In genomic region chr1:239997515-239998311, GRCh38 we compare ENCODE assay signal across 9 cellular contexts.
DNase-seq lines count a peak whose midpoint lies in the region; ATAC-seq and TF ChIP-seq lines count a peak whose summit lies in the region.
"Had no signal": no experiment of that assay in that cellular context is flagged by ENCODE, and none has a peak within 500 bp of the region (broad histone marks: within the 10 kb centered on the region; RNA-seq: fewer than 3 reads in every experiment).

No MANE protein-coding gene starts in this region.

- H3K9ac ChIP-seq in mammary epithelial cell (ENCODE audit: insufficient read depth, low read length): no peak overlapping the region
- no peak overlapping the region for H3K9ac ChIP-seq in mucosa of rectum (ENCODE audit: low read depth in 1 of 2, low read length in 2 of 2)

- no peaks in the 10 kb centered on the region for H3K79me2 ChIP-seq in mammary epithelial cell (ENCODE audit: insufficient read depth, low read length)

- DNase-seq in AG08396 (ENCODE audit: low spot score) (peak; percentile 28), HEK293T (ENCODE audit: extremely low spot score) (peak; percentile 78), mammary epithelial cell (no peak), RKO (ENCODE audit: low spot score) (no peak), SHP77 treated with DMSO at 0.1 percent for 48 hours (lab: John Stamatoyannopoulos, UW) (no peak), glomerular visceral epithelial cell (ENCODE audit: extremely low spot score) (no peak)
- DNase-seq: activated effector memory CD4-positive, alpha-beta T cell treated with anti-CD3 and anti-CD28 coated beads, Interleukin-2, amount 50 U/mL, for 16 hours had no signal

- TF ChIP-seq CTCF in mammary epithelial cell (conservative IDR thresholded peaks at IDR 0.05 in 1 of 2, IDR thresholded peaks at IDR 0.05 in 1 of 2; ENCODE audit: extremely low read depth in 1 of 2, insufficient read depth in 1 of 2, low read depth in 1 of 2, low read length in 2 of 2): no peak

- H3K4me1 ChIP-seq in mammary epithelial cell (ENCODE audit: insufficient read depth, low read length) (no peaks in the 10 kb centered on the region), mucosa of rectum (ENCODE audit: control insufficient read depth in 2 of 2, insufficient read depth in 2 of 2, low read length in 2 of 2) (peaks cover 0 to 4% of the 10 kb centered on the region in 2 donors)

- H3K27ac ChIP-seq in mammary epithelial cell (ENCODE audit: insufficient read depth, low read depth, low read length): no peak overlapping the region
- no peak overlapping the region for H3K27ac ChIP-seq in mucosa of rectum (ENCODE audit: low read depth in 2 of 2, low read length in 2 of 2)

- in situ Hi-C loops in mammary epithelial cell (cut with MboI; ENCODE audit: low sequenced_read_pairs in 2 of 2): no loop called here

- no TSS peak for BruUV-seq in mammary epithelial cell (replicated peaks; lab: Mats Ljungman, UMichigan)

- H3K36me3 ChIP-seq in mammary epithelial cell (ENCODE audit: insufficient read depth, low read length): no peaks in the 10 kb centered on the region
- no peaks in the 10 kb centered on the region for H3K36me3 ChIP-seq in mucosa of rectum (ENCODE audit: control insufficient read depth in 2 of 2, insufficient read depth in 2 of 2, low read length in 2 of 2)

- H3K4me2 ChIP-seq in mammary epithelial cell (ENCODE audit: insufficient read depth, low read depth, low read length): peak overlapping the region; percentile 42

- peaks cover 7% of the 10 kb centered on the region for H3K27me3 ChIP-seq in mammary epithelial cell (ENCODE audit: insufficient read depth, low read length)
- peaks cover 23 to 38% of the 10 kb centered on the region in 2 donors for H3K27me3 ChIP-seq in mucosa of rectum (ENCODE audit: control insufficient read depth in 2 of 2, insufficient read depth in 2 of 2, low read length in 2 of 2)

- ATAC-seq in GM21528 (IDR thresholded peaks at IDR 0.05; ENCODE audit: low FRiP score, unreplicated experiment): no peak

- CTCF ChIA-PET in HEK293T (lab: Yijun Ruan, JAX) (interaction anchor here (0.5 to 1.4 kb wide), 4 partner anchors 9 to 164 kb away, joined by 3 to 4 read pairs (median 4); no protein-coding TSS in a partner anchor), mammary epithelial cell (lab: Charles Lee; ENCODE audit: low non-redundant PET) (no interaction called here)

- H3K9me3 ChIP-seq in mammary epithelial cell (replicated peaks; ENCODE audit: insufficient read depth, low read length): no peaks in the 10 kb centered on the region
- no peaks in the 10 kb centered on the region for H3K9me3 ChIP-seq in mucosa of rectum (ENCODE audit: control insufficient read depth in 2 of 2, low read length in 2 of 2)

- dilution Hi-C loops in mammary epithelial cell (cut with HindIII; ENCODE audit: low sequenced_read_pairs): no loop called here

- H3K4me3 ChIP-seq in mammary epithelial cell (replicated peaks in 1 of 3; ENCODE audit: insufficient read depth in 1 of 3, low read depth in 2 of 3, low read length in 3 of 3): no peak overlapping the region
- peak overlapping the region; percentile 26 to 33 for H3K4me3 ChIP-seq in mucosa of rectum (ENCODE audit: low read length in 2 of 2)

- WGBS in mammary epithelial cell (ENCODE audit: low coverage, missing lambda C conversion rate): 7% methylated on average over 17 of the region's 104 CpGs

- H2AFZ ChIP-seq in mammary epithelial cell (ENCODE audit: low read depth, low read length): peak overlapping the region; percentile 33

- no peaks in the 10 kb centered on the region for H4K20me1 ChIP-seq in mammary epithelial cell (ENCODE audit: insufficient read depth, low read length)

- intact Hi-C loops in mammary epithelial cell (cut with micrococcal nuclease): no loop called here

- POLR2A ChIA-PET in HEK293T (lab: Yijun Ruan, JAX): no interaction called here

TF ChIP-seq in HEK293T, 16 proteins besides CTCF, POLR2A, EP300 and RAD21:
- TF ChIP-seq PKNOX1 (IDR thresholded peaks at IDR 0.05) (no peak), L3MBTL2 (conservative IDR thresholded peaks at IDR 0.05) (no peak), SUZ12 (IDR thresholded peaks at IDR 0.05) (no peak), TARDBP (IDR thresholded peaks at IDR 0.05) (no peak; the same call in 1 of the 2 replicates), ELF4 (IDR thresholded peaks at IDR 0.05) (no peak), NFRKB (IDR thresholded peaks at IDR 0.05) (no peak), ZNF384 (IDR thresholded peaks at IDR 0.05) (no peak), SP1 (IDR thresholded peaks at IDR 0.05) (no peak), HDGF (IDR thresholded peaks at IDR 0.05; ENCODE audit: borderline replicate concordance) (no peak), ARNT (IDR thresholded peaks at IDR 0.05) (peak; percentile 68), CTBP1 (IDR thresholded peaks at IDR 0.05; ENCODE audit: borderline replicate concordance) (no peak), FOXK2 (IDR thresholded peaks at IDR 0.05) (no peak), LEF1 (IDR thresholded peaks at IDR 0.05; ENCODE audit: borderline replicate concordance) (0 out of 2 replicates have a peak, but pooled peaks have one; percentile 55), BHLHE40 (IDR thresholded peaks at IDR 0.05; ENCODE audit: borderline replicate concordance) (no peak), FOXA1 (IDR thresholded peaks at IDR 0.05) (no peak), FOXM1 (IDR thresholded peaks at IDR 0.05; ENCODE audit: borderline replicate concordance) (no peak)
TF ChIP-seq in HEK293T: peak in this region for 2.

Comparison
In these comparisons a context has a peak if more than half of its experiments do, and no peak if none do; other contexts are left out.
1. DNase-seq: peak in AG08396 (single experiment) and HEK293T (single experiment); none in mammary epithelial cell (single experiment), RKO (single experiment), SHP77 treated with DMSO at 0.1 percent for 48 hours (single experiment) and glomerular visceral epithelial cell (single experiment).
2. H3K4me3 ChIP-seq: peak in mucosa of rectum (2 of 2); none in mammary epithelial cell (0 of 3).